ENCODE assay signal across 8 cellular contexts in the genomic region with DNA sequence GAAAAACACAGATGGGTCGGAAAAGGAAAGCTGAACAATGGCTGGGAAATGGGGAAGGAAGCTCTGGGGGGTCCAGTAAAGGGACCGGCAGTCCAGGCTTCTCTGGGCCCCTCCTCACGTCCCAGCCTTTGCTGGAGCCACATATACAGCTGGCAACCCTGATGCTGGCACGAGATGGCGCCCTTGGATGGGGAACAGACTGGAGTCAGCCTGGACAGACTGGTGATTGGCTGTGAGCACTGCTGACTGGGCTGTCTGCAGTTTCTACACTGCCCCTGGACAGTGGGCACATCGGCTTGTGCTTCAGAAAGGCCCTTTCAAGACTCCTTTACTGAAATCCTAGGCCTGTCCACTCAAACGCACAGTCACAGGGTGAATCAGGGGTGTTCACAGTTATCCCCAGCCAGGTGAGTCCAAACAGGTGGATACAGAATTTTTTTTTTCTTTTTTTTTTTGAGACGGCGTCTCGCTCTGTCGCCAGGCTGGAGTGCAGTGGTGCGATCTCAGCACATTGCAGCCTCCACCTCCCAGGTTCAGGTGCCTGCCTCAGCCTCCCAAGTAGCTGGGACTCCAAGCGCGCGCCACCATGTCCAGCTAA. TPM values are rescaled to one million over a fixed set of nuclear protein-coding genes. Genes with fewer than 3 reads are reported as not detected.
DNase-seq lines count a peak whose midpoint lies in the region; ATAC-seq and TF ChIP-seq lines count a peak whose summit lies in the region.

No MANE protein-coding gene starts in this region.

- no peak overlapping the region for H3K27ac ChIP-seq in right atrium auricular region

- peak; percentile 93 for DNase-seq in GM03348 (ENCODE audit: low spot score)
- peak; percentile 62 for DNase-seq in NCI-H1105 treated with DMSO at 0.1 percent for 48 hours (lab: John Stamatoyannopoulos, UW)
- DNase-seq in amniotic epithelial cell (ENCODE audit: low read depth) = peak; percentile 71
- DNase-seq in right atrium auricular region (ENCODE audit: low spot score) = peak; percentile 85
- DNase-seq in retina = peak; percentile 86
- no peak for DNase-seq in mesenteric fat pad (ENCODE audit: low spot score)

- H3K4me1 ChIP-seq in right atrium auricular region = peaks cover 0 to 15% of the 10 kb centered on the region in 2 donors

- H3K36me3 ChIP-seq in right atrium auricular region = no peaks in the 10 kb centered on the region

- ATAC-seq in SK-N-SH treated with all-trans-retinoic acid at 6 μM for 48 hours (peak; percentile 98), HG03442 (IDR thresholded peaks at IDR 0.05; ENCODE audit: unreplicated experiment) (no peak)

- no peaks in the 10 kb centered on the region for H3K9me3 ChIP-seq in right atrium auricular region

- H3K4me3 ChIP-seq in right atrium auricular region = no peak overlapping the region

- H3K27me3 ChIP-seq in right atrium auricular region = no peaks in the 10 kb centered on the region

- TF ChIP-seq CTCF in right atrium auricular region (IDR thresholded peaks at IDR 0.05) = peak in 1 of 2 donors; percentile 81

TF ChIP-seq in SK-N-SH treated with all-trans-retinoic acid at 6 μM for 48 hours, 23 proteins besides CTCF, POLR2A, EP300 and RAD21:
- TF ChIP-seq ZNF565 (CRISPR knock-in tag; conservative IDR thresholded peaks at IDR 0.05; ENCODE audit: low read depth) (no peak), RARB (CRISPR knock-in tag; IDR thresholded peaks at IDR 0.05) (no peak), ARNTL (CRISPR knock-in tag; IDR thresholded peaks at IDR 0.05; ENCODE audit: borderline replicate concordance, low read depth) (no peak), TCF4 (CRISPR knock-in tag; IDR thresholded peaks at IDR 0.05; ENCODE audit: borderline replicate concordance) (no peak), BACH2 (CRISPR knock-in tag; IDR thresholded peaks at IDR 0.05; ENCODE audit: borderline replicate concordance) (no peak)

RNA-seq across cellular contexts. Expression of gene ZBTB40, which starts 31.1 kb away (rescaled TPM):
- 10 to 100 TPM; 10.4 to 12.5 TPM for total RNA-seq in right atrium auricular region
- 17.4 TPM for total RNA-seq in mesenteric fat pad
